In the genomic region with DNA sequence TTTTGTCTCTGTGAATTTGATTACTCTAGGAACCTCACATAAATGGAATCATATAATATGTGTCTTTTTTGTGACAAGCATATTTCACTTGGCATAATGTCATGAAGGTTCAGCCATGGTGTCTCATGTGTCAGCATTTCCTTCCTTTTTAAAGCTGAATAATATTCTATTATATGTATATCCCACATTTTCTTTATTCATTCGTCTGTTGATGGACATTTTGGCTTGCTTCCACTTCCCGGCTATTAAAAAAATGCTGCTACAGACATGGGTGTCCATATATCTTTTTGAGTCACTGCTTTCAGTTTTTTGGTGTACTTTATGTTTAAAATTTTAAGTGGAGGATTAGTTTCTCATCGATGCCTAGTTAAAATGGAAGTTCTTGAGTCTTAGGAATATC, we compare ENCODE assay signal across 34 cellular contexts.
"Had no signal": no experiment of that assay in that cellular context is flagged by ENCODE, and none has a peak within 500 bp of the region (broad histone marks: within the 10 kb centered on the region; RNA-seq: fewer than 3 reads in every experiment).

No MANE protein-coding gene starts in this region.

- H3K27ac ChIP-seq: adrenal gland, body of pancreas, brain microvascular endothelial cell, breast epithelium, VCaP had no signal

- H3K4me1 ChIP-seq: adrenal gland, body of pancreas, breast epithelium had no signal

- H3K4me3 ChIP-seq: adrenal gland, body of pancreas, breast epithelium had no signal

- H3K27me3 ChIP-seq: adrenal gland, body of pancreas, brain microvascular endothelial cell, breast epithelium had no signal

- H3K9me3 ChIP-seq: adrenal gland, body of pancreas, breast epithelium had no signal

- H3K36me3 ChIP-seq: adrenal gland, brain microvascular endothelial cell, breast epithelium had no signal

- FAIRE-seq: astrocyte, TTC549 had no signal

- DNase-seq: activated B cell treated with CpG ODN at 0.5 μM for 24 hours; activated CD4-positive, alpha-beta memory T cell treated with anti-CD3 and anti-CD28 coated beads for 36 hours; activated CD4-positive, alpha-beta T cell treated with anti-CD3 and anti-CD28 coated beads for 4 hours; activated CD4-positive, alpha-beta T cell treated with anti-CD3 and anti-CD28 coated beads, Interleukin-2, amount 10 ng/mL, durations not matched to agents 24 days and 14 days; activated CD4-positive, alpha-beta T cell treated with anti-CD3 and anti-CD28 coated beads, Interleukin-2, amount 50 U/mL, for 1 hour; activated CD4-positive, alpha-beta T cell treated with anti-CD3 and anti-CD28 coated beads, Interleukin-2, amount 50 U/mL, for 4 hours; activated CD4-positive, CD25-positive, alpha-beta regulatory T cell treated with anti-CD3 and anti-CD28 coated beads, Interleukin-2, amount 50 U/mL, for 72 hours; activated CD8-positive, alpha-beta memory T cell treated with anti-CD3 and anti-CD28 coated beads, Interleukin-2, amount 50 U/mL, for 4 hours; activated CD8-positive, alpha-beta T cell treated with anti-CD3 and anti-CD28 coated beads for 36 hours; activated effector memory CD4-positive, alpha-beta T cell treated with anti-CD3 and anti-CD28 coated beads, Interleukin-2, amount 50 U/mL, for 16 hours; activated gamma-delta T cell treated with Interleukin-2 at 50 U/mL for 16 hours; activated naive CD4-positive, alpha-beta T cell; activated naive CD4-positive, alpha-beta T cell treated with anti-CD3 and anti-CD28 coated beads for 36 hours; activated naive CD4-positive, alpha-beta T cell treated with anti-CD3 and anti-CD28 coated beads, Interleukin-2, amount 50 U/mL, for 16 hours; activated naive CD8-positive, alpha-beta T cell treated with anti-CD3 and anti-CD28 coated beads for 36 hours; activated T-cell treated with anti-CD3 and anti-CD28 coated beads for 4 hours; activated T-cell treated with anti-CD3 and anti-CD28 coated beads, Interleukin-2, amount 50 U/mL, for 1 hour; activated T-cell treated with anti-CD3 and anti-CD28 coated beads, Interleukin-2, amount 50 U/mL, for 4 hours; activated T-cell treated with anti-CD3 and anti-CD28 coated beads, Interleukin-2, amount 50 U/mL, for 72 hours; adrenal gland; amniotic stem cell; aorta; body of pancreas; brain microvascular endothelial cell; central memory CD4-positive, alpha-beta T cell; T-helper 1 cell; T-helper 2 cell; T-helper 9 cell had no signal

- ATAC-seq: activated CD8-positive, alpha-beta T cell treated with anti-CD3 and anti-CD28 coated beads for 36 hours; activated naive CD4-positive, alpha-beta T cell treated with anti-CD3 and anti-CD28 coated beads, Interleukin-2, amount 50 U/mL, for 72 hours; activated T-cell treated with anti-CD3 and anti-CD28 coated beads, Interleukin-2, amount 50 U/mL, for 4 hours; activated T-cell treated with anti-CD3 and anti-CD28 coated beads, Interleukin-2, amount 50 U/mL, for 72 hours; activated T-helper 17 cell treated with anti-CD3 and anti-CD28 coated beads, Interleukin-2, amount 50 U/mL, for 72 hours; body of pancreas had no signal
